In the genomic region with DNA sequence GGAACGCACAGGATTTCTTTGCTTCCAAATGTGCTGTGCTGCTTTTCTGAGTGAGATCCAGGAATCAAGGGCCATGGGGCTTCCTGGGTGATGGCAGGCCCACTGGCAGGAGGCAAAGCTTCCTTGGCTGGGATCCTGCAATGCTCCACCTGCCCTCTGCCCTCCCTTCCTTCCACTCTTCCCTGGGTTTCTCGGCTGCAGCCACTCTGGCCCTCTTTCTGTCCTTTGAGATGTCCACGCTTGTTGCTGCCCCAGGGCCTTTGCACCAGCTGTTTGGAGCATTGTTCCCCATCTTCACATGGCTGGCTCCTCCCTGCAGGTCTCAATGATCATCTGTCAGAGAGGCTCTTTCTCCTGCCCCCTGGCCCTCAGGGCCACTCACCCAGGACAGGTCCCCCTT, we compare ENCODE assay signal across 17 cellular contexts.
DNase-seq lines count a peak whose midpoint lies in the region; ATAC-seq and TF ChIP-seq lines count a peak whose summit lies in the region.
"Had no signal": no experiment of that assay in that cellular context is flagged by ENCODE, and none has a peak within 500 bp of the region (broad histone marks: within the 10 kb centered on the region; RNA-seq: fewer than 3 reads in every experiment).

No MANE protein-coding gene starts in this region.

- DNase-seq in caudate nucleus (lab: John Stamatoyannopoulos, UW): no peak
- no peak for DNase-seq in nephron progenitor cell
- no peak for DNase-seq in occipital lobe (lab: John Stamatoyannopoulos, UW)
- no peak for DNase-seq in putamen (ENCODE audit: low spot score)
- no peak for DNase-seq in SHP77 treated with DMSO at 0.1 percent for 48 hours (lab: John Stamatoyannopoulos, UW)
- DNase-seq: Calu3; CD8-positive, alpha-beta memory T cell; DMS 273 treated with DMSO at 0.1 percent for 48 hours; GOT3; HFFc6 had no signal

- TF ChIP-seq CTCF in HEK293 (tag by site-specific recombination; IDR thresholded peaks at IDR 0.05): no peak
- TF ChIP-seq CTCF in nephron progenitor cell (IDR thresholded peaks at IDR 0.05): no peak

- no peak overlapping the region for H3K4me3 Mint-ChIP-seq in nephron progenitor cell
- H3K4me3 Mint-ChIP-seq: CD8-positive, alpha-beta memory T cell; HFFc6 had no signal

- H3K36me3 ChIP-seq in HEK293 (ENCODE audit: control insufficient read depth in 2 of 2, insufficient read depth in 1 of 2, low read length in 2 of 2): no peaks in the 10 kb centered on the region
- H3K36me3 ChIP-seq: BE2C, HAP-1 had no signal

- CTCF ChIA-PET in HEK293 (lab: Yijun Ruan, JAX): no interaction called here

- ATAC-seq in GM18867 (IDR thresholded peaks at IDR 0.05; ENCODE audit: unreplicated experiment): no peak
- ATAC-seq: A549, GM12878 had no signal

- H3K27ac ChIP-seq in HEK293 (ENCODE audit: extremely low read depth, low read depth, low read length): no peak overlapping the region
- H3K27ac ChIP-seq in caudate nucleus (ENCODE audit: low read depth, low read length): peak overlapping the region; percentile 2
- H3K27ac ChIP-seq: HL-60 had no signal

- H3K36me3 Mint-ChIP-seq in nephron progenitor cell (ENCODE audit: low read depth): no peaks in the 10 kb centered on the region
- H3K36me3 Mint-ChIP-seq: CD8-positive, alpha-beta memory T cell had no signal

- H3K4me1 Mint-ChIP-seq in nephron progenitor cell: peaks cover 25% of the 10 kb centered on the region
- H3K4me1 Mint-ChIP-seq: CD8-positive, alpha-beta memory T cell had no signal

- H3K9me3 ChIP-seq in HEK293 (ENCODE audit: control insufficient read depth, insufficient read depth, low read depth, low read length): no peaks in the 10 kb centered on the region
- H3K9me3 ChIP-seq: A549, BE2C, HAP-1 had no signal

- no peaks in the 10 kb centered on the region for H3K9me3 Mint-ChIP-seq in nephron progenitor cell
- H3K9me3 Mint-ChIP-seq: HFFc6 had no signal

- H3K27me3 Mint-ChIP-seq in nephron progenitor cell (ENCODE audit: low read depth, poor library complexity): peaks cover 16% of the 10 kb centered on the region

- POLR2A ChIA-PET in HEK293 (lab: Yijun Ruan, JAX): no interaction called here

- H3K27ac Mint-ChIP-seq in nephron progenitor cell: peak overlapping the region; percentile 50
- H3K27ac Mint-ChIP-seq: CD8-positive, alpha-beta memory T cell; HFFc6 had no signal

- no peak overlapping the region for H3K4me3 ChIP-seq in HEK293 (ENCODE audit: low read depth, low read length)
- H3K4me3 ChIP-seq: A549, GM12878, HAP-1 had no signal

- H3K4me1 ChIP-seq in HEK293 (ENCODE audit: control insufficient read depth, insufficient read depth, low read length): no peaks in the 10 kb centered on the region
- H3K4me1 ChIP-seq: HAP-1 had no signal

TF ChIP-seq in HEK293, 187 proteins besides CTCF, POLR2A, EP300 and RAD21:
- TF ChIP-seq ZNF623 (tag by site-specific recombination; IDR thresholded peaks at IDR 0.05) (peak; percentile 89), ZNF518A (tag by site-specific recombination; conservative IDR thresholded peaks at IDR 0.05; ENCODE audit: low read depth) (no peak), ZNF174 (tag by site-specific recombination; IDR thresholded peaks at IDR 0.05) (no peak), ZNF48 (tag by site-specific recombination; IDR thresholded peaks at IDR 0.05) (no peak), HOXD13 (CRISPR knock-in tag; IDR thresholded peaks at IDR 0.05; ENCODE audit: borderline replicate concordance) (no peak), ZNF621 (tag by site-specific recombination; IDR thresholded peaks at IDR 0.05) (no peak), ZNF791 (tag by site-specific recombination; IDR thresholded peaks at IDR 0.05) (no peak)
